ENCODE assay signal across 1 cellular context in genomic region chr2:196225213-196225612, GRCh38.
TF ChIP-seq lines count a peak whose summit lies in the region.

No MANE protein-coding gene starts in this region.

TF ChIP-seq in HepG2, 621 proteins besides CTCF, POLR2A, EP300 and RAD21 (continued from another document):
- TF ChIP-seq CSRNP2 (CRISPR knock-in tag; conservative IDR thresholded peaks at IDR 0.05; ENCODE audit: low read depth): no peak
- no peak for TF ChIP-seq ZNF746 (CRISPR knock-in tag; IDR thresholded peaks at IDR 0.05)
- no peak for TF ChIP-seq HBP1 (CRISPR knock-in tag; IDR thresholded peaks at IDR 0.05; ENCODE audit: low read depth)
- no peak for TF ChIP-seq FOXA3 (CRISPR knock-in tag; IDR thresholded peaks at IDR 0.05)
- TF ChIP-seq ZNF614 (CRISPR knock-in tag; IDR thresholded peaks at IDR 0.05; ENCODE audit: borderline replicate concordance): no peak
- TF ChIP-seq ELK4 (CRISPR knock-in tag; IDR thresholded peaks at IDR 0.05; ENCODE audit: borderline replicate concordance): no peak
- TF ChIP-seq GFI1 (CRISPR knock-in tag; IDR thresholded peaks at IDR 0.05; ENCODE audit: borderline replicate concordance): no peak
- no peak for TF ChIP-seq TOE1 (CRISPR knock-in tag; IDR thresholded peaks at IDR 0.05)
- no peak for TF ChIP-seq EZH2 (conservative IDR thresholded peaks at IDR 0.05; ENCODE audit: low read depth, low read length)
- no peak for TF ChIP-seq ZSCAN20 (CRISPR knock-in tag; IDR thresholded peaks at IDR 0.05; ENCODE audit: borderline replicate concordance)
- no peak for TF ChIP-seq ZBTB10 (CRISPR knock-in tag; IDR thresholded peaks at IDR 0.05; ENCODE audit: borderline replicate concordance)
- TF ChIP-seq GATAD2A (CRISPR knock-in tag; IDR thresholded peaks at IDR 0.05): no peak
- no peak for TF ChIP-seq MTF2 (CRISPR knock-in tag; IDR thresholded peaks at IDR 0.05; ENCODE audit: borderline replicate concordance)
- TF ChIP-seq ZBED4 (CRISPR knock-in tag; IDR thresholded peaks at IDR 0.05; ENCODE audit: borderline replicate concordance): no peak
- TF ChIP-seq PLRG1 (conservative IDR thresholded peaks at IDR 0.05): no peak
- no peak for TF ChIP-seq KLF6 (CRISPR knock-in tag; IDR thresholded peaks at IDR 0.05)
- no peak for TF ChIP-seq ZNF605 (CRISPR knock-in tag; IDR thresholded peaks at IDR 0.05)
- TF ChIP-seq ZNF800 (CRISPR knock-in tag; IDR thresholded peaks at IDR 0.05): no peak
